ENCODE assay signal across 8 cellular contexts in genomic region chr11:114399903-114400221, GRCh38. TPM values are rescaled to one million over a fixed set of nuclear protein-coding genes. Genes with fewer than 3 reads are reported as not detected.
DNase-seq lines count a peak whose midpoint lies in the region; ATAC-seq and TF ChIP-seq lines count a peak whose summit lies in the region.

No MANE protein-coding gene starts in this region.

- H3K27me3 Mint-ChIP-seq in activated T-helper 1 cell treated with anti-CD3 and anti-CD28 coated beads, Interleukin-12 subunit alpha, Interleukin-12 subunit beta, Interleukin-2, Interleukin-4 antibody, amounts not matched to agents 30 ng/mL and 10 ng/mL and 1 ng/mL, durations not matched to agents 14 hours and 24 hours and 36 hours (ENCODE audit: insufficient read depth), result peaks cover under 1% of the 10 kb centered on the region

- in situ Hi-C loops in HAP-1 (cut with MboI; ENCODE audit: low sequenced_read_pairs) (no loop called here), gastrocnemius medialis (cut with MboI; ENCODE audit: low sequenced_read_pairs in 4 of 4) (loop anchor here in 1 of 4 donors (5.0 kb wide), 1 partner anchor 37 kb away; the partner anchor contains the start of gene REXO2)

- H3K27me3 ChIP-seq in HAP-1 (ENCODE audit: low read depth), result no peaks in the 10 kb centered on the region
- no peaks in the 10 kb centered on the region for H3K27me3 ChIP-seq in gastrocnemius medialis

- peaks cover 7% of the 10 kb centered on the region for H3K36me3 ChIP-seq in HAP-1 (replicated peaks)
- H3K36me3 ChIP-seq in gastrocnemius medialis, result peaks cover 0 to 6% of the 10 kb centered on the region in 2 donors

- no peak for TF ChIP-seq POLR2A in NB4 (IDR thresholded peaks at IDR 0.05; ENCODE audit: extremely low read depth, insufficient read length)
- TF ChIP-seq POLR2A in gastrocnemius medialis (IDR thresholded peaks at IDR 0.05), result no peak

- intact Hi-C loops in activated T-helper 1 cell treated with anti-CD3 and anti-CD28 coated beads, Interleukin-12 subunit alpha, Interleukin-12 subunit beta, Interleukin-2, Interleukin-4 antibody, amounts not matched to agents 30 ng/mL and 10 ng/mL and 1 ng/mL, durations not matched to agents 14 hours and 24 hours and 36 hours (cut with micrococcal nuclease), result loop anchor here (1.0 to 2.0 kb wide), 5 partner anchors 39 to 822 kb away; partner anchors contain the start of genes REXO2 and ZW10
- intact Hi-C loops in left ventricle myocardium superior (cut with micrococcal nuclease), result no loop called here
- intact Hi-C loops in gastrocnemius medialis (cut with DNase I; ENCODE audit: low total_unique reads), result loop anchor here (1.0 to 5.0 kb wide), 3 partner anchors 39 to 523 kb away; partner anchors contain the start of genes REXO2 and USP28

- H3K4me1 ChIP-seq in HAP-1, result peaks cover 12% of the 10 kb centered on the region
- peaks cover 23 to 41% of the 10 kb centered on the region in 2 donors for H3K4me1 ChIP-seq in gastrocnemius medialis

- peak overlapping the region; percentile 92 for H3K4me3 Mint-ChIP-seq in activated T-helper 1 cell treated with anti-CD3 and anti-CD28 coated beads, Interleukin-12 subunit alpha, Interleukin-12 subunit beta, Interleukin-2, Interleukin-4 antibody, amounts not matched to agents 30 ng/mL and 10 ng/mL and 1 ng/mL, durations not matched to agents 14 hours and 24 hours and 36 hours

- no peaks in the 10 kb centered on the region for H3K9me3 ChIP-seq in HAP-1
- H3K9me3 ChIP-seq in gastrocnemius medialis, result no peaks in the 10 kb centered on the region

- H3K4me3 ChIP-seq in GM12864 (ENCODE audit: low read depth, low read length) (peak overlapping the region; percentile 94), HAP-1 (peak overlapping the region; percentile 67), NB4 (ENCODE audit: low read depth, low read length) (peak overlapping the region; percentile 83), gastrocnemius medialis (peak overlapping the region; percentile 66 to 97 (median 83))

- H3K27ac ChIP-seq in gastrocnemius medialis, result peak overlapping the region; percentile 94 to 100 (median 98)

- peaks cover 46% of the 10 kb centered on the region for H3K4me1 Mint-ChIP-seq in activated T-helper 1 cell treated with anti-CD3 and anti-CD28 coated beads, Interleukin-12 subunit alpha, Interleukin-12 subunit beta, Interleukin-2, Interleukin-4 antibody, amounts not matched to agents 30 ng/mL and 10 ng/mL and 1 ng/mL, durations not matched to agents 14 hours and 24 hours and 36 hours (ENCODE audit: low read depth)

- peak overlapping the region; percentile 98 for H3K27ac Mint-ChIP-seq in activated T-helper 1 cell treated with anti-CD3 and anti-CD28 coated beads, Interleukin-12 subunit alpha, Interleukin-12 subunit beta, Interleukin-2, Interleukin-4 antibody, amounts not matched to agents 30 ng/mL and 10 ng/mL and 1 ng/mL, durations not matched to agents 14 hours and 24 hours and 36 hours

- H3K36me3 Mint-ChIP-seq in activated T-helper 1 cell treated with anti-CD3 and anti-CD28 coated beads, Interleukin-12 subunit alpha, Interleukin-12 subunit beta, Interleukin-2, Interleukin-4 antibody, amounts not matched to agents 30 ng/mL and 10 ng/mL and 1 ng/mL, durations not matched to agents 14 hours and 24 hours and 36 hours (ENCODE audit: low read depth), result peaks cover 27% of the 10 kb centered on the region

- ATAC-seq in left ventricle myocardium superior (peak; percentile 67), gastrocnemius medialis (peak; percentile 78 to 84)

- no peaks in the 10 kb centered on the region for H3K9me3 Mint-ChIP-seq in activated T-helper 1 cell treated with anti-CD3 and anti-CD28 coated beads, Interleukin-12 subunit alpha, Interleukin-12 subunit beta, Interleukin-2, Interleukin-4 antibody, amounts not matched to agents 30 ng/mL and 10 ng/mL and 1 ng/mL, durations not matched to agents 14 hours and 24 hours and 36 hours

- DNase-seq in GM12864 (ENCODE audit: low read depth), result peak; percentile 2
- DNase-seq in HAP-1 (ENCODE audit: low spot score in 2 of 2), result no peak
- no peak for DNase-seq in NB4 (ENCODE audit: low read depth)
- DNase-seq in activated T-helper 1 cell treated with anti-CD3 and anti-CD28 coated beads, Interleukin-12 subunit alpha, Interleukin-12 subunit beta, Interleukin-2, Interleukin-4 antibody, amounts not matched to agents 30 ng/mL and 10 ng/mL and 1 ng/mL, durations not matched to agents 14 hours and 24 hours and 36 hours (ENCODE audit: low spot score), result no peak
- peak; percentile 78 for DNase-seq in left ventricle myocardium superior
- DNase-seq in gastrocnemius medialis, result peak; percentile 62 to 73
- no peak for DNase-seq in NK-92 (lab: John Stamatoyannopoulos, UW; ENCODE audit: unreplicated experiment)
- DNase-seq in activated CD4-positive, alpha-beta T cell treated with anti-CD3 and anti-CD28 coated beads for 48 hours, result no peak

- TF ChIP-seq CTCF in GM12864 (IDR thresholded peaks at IDR 0.05; ENCODE audit: low read depth, low read length, missing control alignments) (no peak), NB4 (IDR thresholded peaks at IDR 0.05; ENCODE audit: low read depth, low read length) (no peak), gastrocnemius medialis (IDR thresholded peaks at IDR 0.05 in 4 of 5, conservative IDR thresholded peaks at IDR 0.05 in 1 of 5) (no peak)

RNA-seq across cellular contexts. Expression of gene C11orf71, which starts 0.4 kb away (rescaled TPM):
- 7.7 and 9.3 TPM in 2 replicates for total RNA-seq in activated T-helper 1 cell treated with anti-CD3 and anti-CD28 coated beads, Interleukin-12 subunit alpha, Interleukin-12 subunit beta, Interleukin-2, Interleukin-4 antibody, amounts not matched to agents 30 ng/mL and 10 ng/mL and 1 ng/mL, durations not matched to agents 14 hours and 24 hours and 36 hours
- 9.4 TPM for total RNA-seq in left ventricle myocardium superior
- total RNA-seq in gastrocnemius medialis, result 10 to 100 TPM in 1 of 4 donors, 1 to 10 TPM in 3; 3.4 to 18.0 (median 8.7) TPM

RNA-seq across cellular contexts. Expression of gene RBM7, which starts 0.6 kb away (rescaled TPM):
- total RNA-seq in activated T-helper 1 cell treated with anti-CD3 and anti-CD28 coated beads, Interleukin-12 subunit alpha, Interleukin-12 subunit beta, Interleukin-2, Interleukin-4 antibody, amounts not matched to agents 30 ng/mL and 10 ng/mL and 1 ng/mL, durations not matched to agents 14 hours and 24 hours and 36 hours, result 34.4 and 38.8 TPM in 2 replicates
- total RNA-seq in left ventricle myocardium superior (20.4 TPM), gastrocnemius medialis (10 to 100 TPM in 3 of 4 donors, 1 to 10 TPM in 1; 6.2 to 14.9 (median 11.6) TPM)

RNA-seq across cellular contexts. Expression of gene REXO2, which starts 39.4 kb away (rescaled TPM):
- total RNA-seq in activated T-helper 1 cell treated with anti-CD3 and anti-CD28 coated beads, Interleukin-12 subunit alpha, Interleukin-12 subunit beta, Interleukin-2, Interleukin-4 antibody, amounts not matched to agents 30 ng/mL and 10 ng/mL and 1 ng/mL, durations not matched to agents 14 hours and 24 hours and 36 hours, result 109 and 111 TPM in 2 replicates
- total RNA-seq in left ventricle myocardium superior, result 161 TPM
- total RNA-seq in gastrocnemius medialis, result 100 to 1,000 TPM in 2 of 4 donors, 10 to 100 TPM in 2; 29.3 to 177 (median 91.2) TPM

Comparison
In these comparisons a context has a peak if more than half of its experiments do, and no peak if none do; other contexts are left out.
1. DNase-seq: peak in GM12864 (single experiment), left ventricle myocardium superior (single experiment) and gastrocnemius medialis (2 of 2); none in HAP-1 (0 of 2), NB4 (single experiment), activated T-helper 1 cell treated with anti-CD3 and anti-CD28 coated beads, Interleukin-12 subunit alpha, Interleukin-12 subunit beta, Interleukin-2, Interleukin-4 antibody, amounts not matched to agents 30 ng/mL and 10 ng/mL and 1 ng/mL, durations not matched to agents 14 hours and 24 hours and 36 hours (single experiment), NK-92 (single experiment) and activated CD4-positive, alpha-beta T cell treated with anti-CD3 and anti-CD28 coated beads for 48 hours (single experiment).
2. Peak in every context shown above with its lines, with median percentiles within 50 percentile points of each other: H3K4me3 ChIP-seq.